Comparison of ENCODE assay signal across 1 cellular context in genomic region chr10:43264987-43265798, GRCh38.
TF ChIP-seq lines count a peak whose summit lies in the region.

No MANE protein-coding gene starts in this region.

TF ChIP-seq in GM23338, 12 proteins besides CTCF, POLR2A, EP300 and RAD21 (continued from another document):
- TF ChIP-seq, protein P1, sequence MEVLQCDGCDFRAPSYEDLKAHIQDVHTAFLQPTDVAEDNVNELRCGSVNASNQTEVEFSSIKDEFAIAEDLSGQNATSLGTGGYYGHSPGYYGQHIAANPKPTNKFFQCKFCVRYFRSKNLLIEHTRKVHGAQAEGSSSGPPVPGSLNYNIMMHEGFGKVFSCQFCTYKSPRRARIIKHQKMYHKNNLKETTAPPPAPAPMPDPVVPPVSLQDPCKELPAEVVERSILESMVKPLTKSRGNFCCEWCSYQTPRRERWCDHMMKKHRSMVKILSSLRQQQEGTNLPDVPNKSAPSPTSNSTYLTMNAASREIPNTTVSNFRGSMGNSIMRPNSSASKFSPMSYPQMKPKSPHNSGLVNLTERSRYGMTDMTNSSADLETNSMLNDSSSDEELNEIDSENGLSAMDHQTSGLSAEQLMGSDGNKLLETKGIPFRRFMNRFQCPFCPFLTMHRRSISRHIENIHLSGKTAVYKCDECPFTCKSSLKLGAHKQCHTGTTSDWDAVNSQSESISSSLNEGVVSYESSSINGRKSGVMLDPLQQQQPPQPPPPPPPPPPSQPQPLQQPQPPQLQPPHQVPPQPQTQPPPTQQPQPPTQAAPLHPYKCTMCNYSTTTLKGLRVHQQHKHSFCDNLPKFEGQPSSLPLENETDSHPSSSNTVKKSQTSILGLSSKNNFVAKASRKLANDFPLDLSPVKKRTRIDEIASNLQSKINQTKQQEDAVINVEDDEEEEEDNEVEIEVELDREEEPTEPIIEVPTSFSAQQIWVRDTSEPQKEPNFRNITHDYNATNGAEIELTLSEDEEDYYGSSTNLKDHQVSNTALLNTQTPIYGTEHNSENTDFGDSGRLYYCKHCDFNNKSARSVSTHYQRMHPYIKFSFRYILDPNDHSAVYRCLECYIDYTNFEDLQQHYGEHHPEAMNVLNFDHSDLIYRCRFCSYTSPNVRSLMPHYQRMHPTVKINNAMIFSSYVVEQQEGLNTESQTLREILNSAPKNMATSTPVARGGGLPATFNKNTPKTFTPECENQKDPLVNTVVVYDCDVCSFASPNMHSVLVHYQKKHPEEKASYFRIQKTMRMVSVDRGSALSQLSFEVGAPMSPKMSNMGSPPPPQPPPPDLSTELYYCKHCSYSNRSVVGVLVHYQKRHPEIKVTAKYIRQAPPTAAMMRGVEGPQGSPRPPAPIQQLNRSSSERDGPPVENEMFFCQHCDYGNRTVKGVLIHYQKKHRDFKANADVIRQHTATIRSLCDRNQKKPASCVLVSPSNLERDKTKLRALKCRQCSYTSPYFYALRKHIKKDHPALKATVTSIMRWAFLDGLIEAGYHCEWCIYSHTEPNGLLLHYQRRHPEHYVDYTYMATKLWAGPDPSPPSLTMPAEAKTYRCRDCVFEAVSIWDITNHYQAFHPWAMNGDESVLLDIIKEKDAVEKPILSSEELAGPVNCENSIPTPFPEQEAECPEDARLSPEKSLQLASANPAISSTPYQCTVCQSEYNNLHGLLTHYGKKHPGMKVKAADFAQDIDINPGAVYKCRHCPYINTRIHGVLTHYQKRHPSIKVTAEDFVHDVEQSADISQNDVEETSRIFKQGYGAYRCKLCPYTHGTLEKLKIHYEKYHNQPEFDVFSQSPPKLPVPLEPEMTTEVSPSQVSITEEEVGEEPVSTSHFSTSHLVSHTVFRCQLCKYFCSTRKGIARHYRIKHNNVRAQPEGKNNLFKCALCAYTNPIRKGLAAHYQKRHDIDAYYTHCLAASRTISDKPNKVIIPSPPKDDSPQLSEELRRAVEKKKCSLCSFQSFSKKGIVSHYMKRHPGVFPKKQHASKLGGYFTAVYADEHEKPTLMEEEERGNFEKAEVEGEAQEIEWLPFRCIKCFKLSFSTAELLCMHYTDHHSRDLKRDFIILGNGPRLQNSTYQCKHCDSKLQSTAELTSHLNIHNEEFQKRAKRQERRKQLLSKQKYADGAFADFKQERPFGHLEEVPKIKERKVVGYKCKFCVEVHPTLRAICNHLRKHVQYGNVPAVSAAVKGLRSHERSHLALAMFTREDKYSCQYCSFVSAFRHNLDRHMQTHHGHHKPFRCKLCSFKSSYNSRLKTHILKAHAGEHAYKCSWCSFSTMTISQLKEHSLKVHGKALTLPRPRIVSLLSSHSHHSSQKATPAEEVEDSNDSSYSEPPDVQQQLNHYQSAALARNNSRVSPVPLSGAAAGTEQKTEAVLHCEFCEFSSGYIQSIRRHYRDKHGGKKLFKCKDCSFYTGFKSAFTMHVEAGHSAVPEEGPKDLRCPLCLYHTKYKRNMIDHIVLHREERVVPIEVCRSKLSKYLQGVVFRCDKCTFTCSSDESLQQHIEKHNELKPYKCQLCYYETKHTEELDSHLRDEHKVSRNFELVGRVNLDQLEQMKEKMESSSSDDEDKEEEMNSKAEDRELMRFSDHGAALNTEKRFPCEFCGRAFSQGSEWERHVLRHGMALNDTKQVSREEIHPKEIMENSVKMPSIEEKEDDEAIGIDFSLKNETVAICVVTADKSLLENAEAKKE (CRISPR knock-in tag; IDR thresholded peaks at IDR 0.05): no peak
